In the genomic region with DNA sequence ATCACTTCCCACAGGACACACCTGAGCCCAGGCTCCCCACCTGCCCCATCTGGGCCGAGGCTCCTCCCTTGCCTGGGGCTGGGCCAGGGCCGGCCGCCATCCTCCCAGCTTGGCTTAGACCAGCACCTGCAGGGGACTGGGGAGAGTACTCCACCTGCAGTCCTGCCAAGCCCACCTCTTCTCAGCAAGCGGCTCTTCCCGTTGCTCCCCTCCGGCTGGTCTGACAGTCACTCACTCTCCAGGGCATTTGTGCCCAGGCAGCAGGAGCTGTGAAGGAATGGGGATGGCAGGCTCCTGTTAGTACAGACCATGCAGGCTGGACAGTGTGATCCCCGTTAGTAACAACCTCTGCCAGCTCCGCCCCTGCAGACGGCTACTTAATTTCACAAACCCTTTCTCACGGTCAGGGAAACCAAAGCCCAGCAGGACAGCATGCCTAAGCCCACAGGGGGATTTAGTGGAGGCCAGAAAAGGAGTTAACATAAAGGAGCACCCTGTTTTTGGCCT, we compare ENCODE assay signal across 13 cellular contexts. TPM values are rescaled to one million over a fixed set of nuclear protein-coding genes. Genes with fewer than 3 reads are reported as not detected.
DNase-seq lines count a peak whose midpoint lies in the region; ATAC-seq and TF ChIP-seq lines count a peak whose summit lies in the region.
"Had no signal": no experiment of that assay in that cellular context is flagged by ENCODE, and none has a peak within 500 bp of the region (broad histone marks: within the 10 kb centered on the region; RNA-seq: fewer than 3 reads in every experiment).

A gene with protein sequence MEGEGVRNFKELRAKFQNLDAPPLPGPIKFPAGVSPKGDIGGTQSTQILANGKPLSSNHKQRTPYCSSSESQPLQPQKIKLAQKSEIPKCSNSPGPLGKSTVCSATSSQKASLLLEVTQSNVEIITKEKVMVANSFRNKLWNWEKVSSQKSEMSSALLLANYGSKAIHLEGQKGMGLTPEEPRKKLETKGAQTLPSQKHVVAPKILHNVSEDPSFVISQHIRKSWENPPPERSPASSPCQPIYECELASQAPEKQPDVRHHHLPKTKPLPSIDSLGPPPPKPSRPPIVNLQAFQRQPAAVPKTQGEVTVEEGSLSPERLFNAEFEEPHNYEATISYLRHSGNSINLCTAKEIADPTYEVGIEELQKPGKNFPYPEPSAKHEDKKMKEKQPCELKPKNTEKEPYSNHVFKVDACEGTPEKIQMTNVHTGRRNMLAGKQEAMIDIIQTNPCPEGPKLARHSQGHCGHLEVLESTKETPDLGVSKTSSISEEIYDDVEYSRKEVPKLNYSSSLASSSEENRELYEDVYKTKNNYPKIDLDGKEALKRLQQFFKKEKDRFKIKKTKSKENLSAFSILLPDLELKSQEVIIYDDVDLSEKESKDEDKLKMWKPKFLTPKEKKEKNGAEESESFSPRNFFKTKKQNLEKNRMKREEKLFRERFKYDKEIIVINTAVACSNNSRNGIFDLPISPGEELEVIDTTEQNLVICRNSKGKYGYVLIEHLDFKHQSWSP (minus strand): TSS at position 12 of the 507 bp plus-strand sequence. CDS start 114 bp downstream, outside the sequence.

- peak within 1 kb of the TSS; percentile 96 for H3K27ac Mint-ChIP-seq in neural progenitor cell
- no peak within 1 kb of the TSS for H3K27ac Mint-ChIP-seq in activated CD8-positive, alpha-beta memory T cell treated with anti-CD3 and anti-CD28 coated beads, Interleukin-2, amount 10 ng/mL, durations not matched to agents 7 days and 5 days
- H3K27ac Mint-ChIP-seq: activated naive CD4-positive, alpha-beta T cell treated with anti-CD3 and anti-CD28 coated beads, Interleukin-2, amount 50 U/mL, for 72 hours had no signal

- H3K27me3 ChIP-seq in neural progenitor cell: no peaks in the 10 kb centered on the region
- H3K27me3 ChIP-seq: uterus had no signal

- H3K27me3 Mint-ChIP-seq in neural progenitor cell (ENCODE audit: insufficient read depth, low read depth): peaks cover 7% of the 10 kb centered on the region
- peaks cover 2% of the 10 kb centered on the region for H3K27me3 Mint-ChIP-seq in activated CD8-positive, alpha-beta memory T cell treated with anti-CD3 and anti-CD28 coated beads, Interleukin-2, amount 10 ng/mL, durations not matched to agents 7 days and 5 days

- H3K4me3 ChIP-seq in neural progenitor cell: peak within 1 kb of the TSS; percentile 33
- H3K4me3 ChIP-seq: uterus had no signal

- H3K36me3 Mint-ChIP-seq in neural progenitor cell: no peaks in the 10 kb centered on the region
- no peaks in the 10 kb centered on the region for H3K36me3 Mint-ChIP-seq in activated CD8-positive, alpha-beta memory T cell treated with anti-CD3 and anti-CD28 coated beads, Interleukin-2, amount 10 ng/mL, durations not matched to agents 7 days and 5 days

- TF ChIP-seq CTCF in neural progenitor cell (IDR thresholded peaks at IDR 0.05): no peak

- CTCF ChIA-PET in activated CD8-positive, alpha-beta memory T cell treated with anti-CD3 and anti-CD28 coated beads, Interleukin-2, amount 10 ng/mL, durations not matched to agents 7 days and 5 days (lab: Charles Lee): no interaction called here

- peaks cover 32% of the 10 kb centered on the region for H3K4me1 ChIP-seq in neural progenitor cell
- H3K4me1 ChIP-seq: uterus had no signal

- peak; percentile 42 for ATAC-seq in Right ventricle myocardium inferior
- ATAC-seq in left cardiac atrium: peak; percentile 19 to 22
- no peak for ATAC-seq in activated CD8-positive, alpha-beta memory T cell treated with anti-CD3 and anti-CD28 coated beads, Interleukin-2, amount 10 ng/mL, durations not matched to agents 7 days and 5 days
- no peak for ATAC-seq in GM21528 (IDR thresholded peaks at IDR 0.05; ENCODE audit: low FRiP score, unreplicated experiment)
- ATAC-seq in HG02852 (IDR thresholded peaks at IDR 0.05; ENCODE audit: unreplicated experiment): no peak
- ATAC-seq: activated naive CD4-positive, alpha-beta T cell treated with anti-CD3 and anti-CD28 coated beads, Interleukin-2, amount 50 U/mL, for 72 hours; SK-N-SH treated with all-trans-retinoic acid at 6 μM for 48 hours had no signal

- no peaks in the 10 kb centered on the region for H3K79me2 ChIP-seq in neural progenitor cell (ENCODE audit: low read depth)

- peaks cover 8% of the 10 kb centered on the region for H3K9me3 Mint-ChIP-seq in neural progenitor cell
- H3K9me3 Mint-ChIP-seq in activated CD8-positive, alpha-beta memory T cell treated with anti-CD3 and anti-CD28 coated beads, Interleukin-2, amount 10 ng/mL, durations not matched to agents 7 days and 5 days (ENCODE audit: low read depth): no peaks in the 10 kb centered on the region

- H3F3A ChIP-seq in neural progenitor cell (ENCODE audit: low read depth): peaks cover 19% of the 10 kb centered on the region

- H3K9ac ChIP-seq in neural progenitor cell: no peak within 1 kb of the TSS

- intact Hi-C loops in Right ventricle myocardium inferior (cut with DNase I): loop anchor here (10.0 kb wide), 2 partner anchors 175 to 1535 kb away; a partner anchor contains a TSS
- intact Hi-C loops in cardiac septum (cut with DNase I): loop anchor here (2.0 to 5.0 kb wide), 2 partner anchors 23 to 172 kb away; a partner anchor contains a TSS
- intact Hi-C loops in left cardiac atrium (cut with DNase I): loop anchor here in 1 of 2 donors (5.0 kb wide), 1 partner anchor 1537 kb away; no protein-coding TSS in a partner anchor

- H3K36me3 ChIP-seq in neural progenitor cell: no peaks in the 10 kb centered on the region
- H3K36me3 ChIP-seq: uterus had no signal

- no peak within 1 kb of the TSS for H3K27ac ChIP-seq in neural progenitor cell
- H3K27ac ChIP-seq: uterus had no signal

- peaks cover 28% of the 10 kb centered on the region for H3K4me1 Mint-ChIP-seq in neural progenitor cell
- H3K4me1 Mint-ChIP-seq in activated CD8-positive, alpha-beta memory T cell treated with anti-CD3 and anti-CD28 coated beads, Interleukin-2, amount 10 ng/mL, durations not matched to agents 7 days and 5 days: no peaks in the 10 kb centered on the region

- H3K4me3 Mint-ChIP-seq in neural progenitor cell: peak within 1 kb of the TSS; percentile 62
- H3K4me3 Mint-ChIP-seq in activated CD8-positive, alpha-beta memory T cell treated with anti-CD3 and anti-CD28 coated beads, Interleukin-2, amount 10 ng/mL, durations not matched to agents 7 days and 5 days: no peak within 1 kb of the TSS

- no peak for DNase-seq in Right ventricle myocardium inferior (ENCODE audit: missing footprints)
- DNase-seq in cardiac septum (ENCODE audit: low spot score): no peak
- DNase-seq in left cardiac atrium: peak; percentile 24
- peak; percentile 78 for DNase-seq in neural progenitor cell (ENCODE audit: low spot score)
- DNase-seq in activated CD8-positive, alpha-beta memory T cell treated with anti-CD3 and anti-CD28 coated beads, Interleukin-2, amount 10 ng/mL, durations not matched to agents 7 days and 5 days: no peak
- DNase-seq in germinal center (ENCODE audit: low spot score): no peak
- DNase-seq: NCI-H446 treated with DMSO at 0.1 percent for 48 hours, uterus had no signal

- H2AFZ ChIP-seq in neural progenitor cell (replicated peaks): peak within 1 kb of the TSS; percentile 65

- peak within 1 kb of the TSS; percentile 71 for H3K4me2 ChIP-seq in neural progenitor cell

- H3K9me3 ChIP-seq in neural progenitor cell (ENCODE audit: low read depth): no peaks in the 10 kb centered on the region
- H3K9me3 ChIP-seq: uterus had no signal

- no peaks in the 10 kb centered on the region for H4K20me1 ChIP-seq in neural progenitor cell (ENCODE audit: low read depth)

RNA-seq across cellular contexts. Expression of the gene that starts here (rescaled TPM):
- total RNA-seq in Right ventricle myocardium inferior (14.0 TPM), cardiac septum (6.0 TPM), left cardiac atrium (1 to 10 TPM in 1 of 2 donors, under 1 TPM in 1; 0.97 to 1.9 TPM), neural progenitor cell (ENCODE audit: low replicate concordance) (5.0 and 8.9 TPM in 2 replicates)
- total RNA-seq in activated CD8-positive, alpha-beta memory T cell treated with anti-CD3 and anti-CD28 coated beads, Interleukin-2, amount 10 ng/mL, durations not matched to agents 7 days and 5 days: not detected
- total RNA-seq: activated naive CD4-positive, alpha-beta T cell treated with anti-CD3 and anti-CD28 coated beads, Interleukin-2, amount 50 U/mL, for 72 hours; endothelial cell of umbilical vein had no signal

Comparison
In these comparisons a context has a peak if more than half of its experiments do, and no peak if none do; other contexts are left out.
1. DNase-seq: peak in left cardiac atrium (single experiment) and neural progenitor cell (single experiment); none in Right ventricle myocardium inferior (single experiment), cardiac septum (single experiment), activated CD8-positive, alpha-beta memory T cell treated with anti-CD3 and anti-CD28 coated beads, Interleukin-2, amount 10 ng/mL, durations not matched to agents 7 days and 5 days (single experiment) and germinal center (single experiment).
2. ATAC-seq: peak in Right ventricle myocardium inferior (single experiment) and left cardiac atrium (2 of 2); none in activated CD8-positive, alpha-beta memory T cell treated with anti-CD3 and anti-CD28 coated beads, Interleukin-2, amount 10 ng/mL, durations not matched to agents 7 days and 5 days (single experiment), GM21528 (single experiment) and HG02852 (single experiment).